8 cellular contexts compared by ENCODE assay signal in genomic region chr17:1684307-1685189, GRCh38. TPM values are rescaled to one million over a fixed set of nuclear protein-coding genes. Genes with fewer than 3 reads are reported as not detected.
A peak's percentile ranks its signal among the peaks of the same experiment; 100 is the strongest.
DNase-seq lines count a peak whose midpoint lies in the region; ATAC-seq and TF ChIP-seq lines count a peak whose summit lies in the region.

TSS of gene PRPF8 (minus strand) at chr17:1684867. CDS start at chr17:1684571, 296 bp downstream.

- H3K4me1 ChIP-seq in Panc1 (ENCODE audit: control insufficient read depth, insufficient read depth, low read length) (0 out of 2 replicates have a peak, but pooled peaks cover 2% of the 10 kb centered on the region), muscle layer of colon (ENCODE audit: insufficient read depth, low read length) (peaks cover 21% of the 10 kb centered on the region)

- intact Hi-C loops in Panc1 (cut with micrococcal nuclease; ENCODE audit: unreplicated experiment) = no loop called here

- H3K4me3 Mint-ChIP-seq in activated T-cell treated with anti-CD3 and anti-CD28 coated beads, Interleukin-2, amount 50 U/mL, for 4 hours = peak within 1 kb of the TSS; percentile 98

- in situ Hi-C loops in Panc1 (cut with HindIII; ENCODE audit: low pct_unique_long_range_greater_than_20kb, low sequenced_read_pairs) = no loop called here

- CTCF ChIA-PET in Panc1 (lab: Charles Lee) = interaction anchor here (0.8 kb wide), 1 partner anchor 15 kb away, joined by 3 read pairs; no protein-coding TSS in a partner anchor

- BruUV-seq in Panc1 (replicated peaks; lab: Mats Ljungman, UMichigan) = no TSS peak

- H3K27me3 Mint-ChIP-seq in activated T-cell treated with anti-CD3 and anti-CD28 coated beads, Interleukin-2, amount 50 U/mL, for 4 hours (ENCODE audit: low read depth) = no peaks in the 10 kb centered on the region

- peaks cover 36% of the 10 kb centered on the region for H3K4me1 Mint-ChIP-seq in activated T-cell treated with anti-CD3 and anti-CD28 coated beads, Interleukin-2, amount 50 U/mL, for 4 hours (ENCODE audit: low read depth)

- no peaks in the 10 kb centered on the region for H3K9me3 Mint-ChIP-seq in activated T-cell treated with anti-CD3 and anti-CD28 coated beads, Interleukin-2, amount 50 U/mL, for 4 hours

- peak within 1 kb of the TSS; percentile 84 to 86 for H3K4me3 ChIP-seq in Panc1 (ENCODE audit: low read depth in 2 of 2, low read length in 2 of 2)
- H3K4me3 ChIP-seq in muscle layer of colon (ENCODE audit: low read depth in 1 of 2, low read length in 2 of 2) = peak within 1 kb of the TSS; percentile 49 to 95

- no peak for TF ChIP-seq CTCF in Panc1 (IDR thresholded peaks at IDR 0.05)

- peaks cover 17% of the 10 kb centered on the region for H3K36me3 ChIP-seq in Panc1 (ENCODE audit: control insufficient read depth, insufficient read depth, low read length)
- peaks cover 39% of the 10 kb centered on the region for H3K36me3 ChIP-seq in muscle layer of colon (ENCODE audit: insufficient read depth, low read length)

- POLR2A ChIA-PET in Panc1 (lab: Charles Lee) = no interaction called here

- peak within 1 kb of the TSS; percentile 85 for H3K27ac ChIP-seq in Panc1 (ENCODE audit: low read length)
- peak within 1 kb of the TSS; percentile 88 for H3K27ac ChIP-seq in muscle layer of colon (ENCODE audit: low read depth, low read length)

- no peaks in the 10 kb centered on the region for H3K9me3 ChIP-seq in Panc1 (ENCODE audit: control insufficient read depth, insufficient read depth, low read depth, low read length)
- no peaks in the 10 kb centered on the region for H3K9me3 ChIP-seq in muscle layer of colon (ENCODE audit: low read length)

- ATAC-seq in GM21723 (IDR thresholded peaks at IDR 0.05; ENCODE audit: unreplicated experiment) (peak; percentile 98), Panc1 (peak; percentile 99), esophagus mucosa (peak; percentile 100)
- ATAC-seq in activated T-cell treated with anti-CD3 and anti-CD28 coated beads, Interleukin-2, amount 50 U/mL, for 4 hours = peak; percentile 98

- peaks cover 38% of the 10 kb centered on the region for H3K36me3 Mint-ChIP-seq in activated T-cell treated with anti-CD3 and anti-CD28 coated beads, Interleukin-2, amount 50 U/mL, for 4 hours (ENCODE audit: insufficient read depth)

- no peaks in the 10 kb centered on the region for H3K27me3 ChIP-seq in Panc1 (ENCODE audit: control insufficient read depth, insufficient read depth, low read length)
- H3K27me3 ChIP-seq in muscle layer of colon (ENCODE audit: control insufficient read depth in 1 of 2, insufficient read depth in 2 of 2, low read length in 2 of 2) = no peaks in the 10 kb centered on the region

- DNase-seq in DMS53 (lab: John Stamatoyannopoulos, UW) (peak; percentile 97), KG1 (lab: John Stamatoyannopoulos, UW) (peak; percentile 83), Panc1 (ENCODE audit: low read depth, low spot score) (peak; percentile 94)
- peak; percentile 98 for DNase-seq in activated T-cell treated with anti-CD3 and anti-CD28 coated beads, Interleukin-2, amount 50 U/mL, for 4 hours
- DNase-seq in stimulated activated CD8-positive, alpha-beta memory T cell treated with anti-CD3 and anti-CD28 coated beads, Interleukin-7, amount 100 ng/mL, for 24 hours (ENCODE audit: low read depth) = peak; percentile 95

- peak within 1 kb of the TSS; percentile 88 for H3K9ac ChIP-seq in muscle layer of colon (ENCODE audit: low read length)

RNA-seq across cellular contexts. Expression of gene PRPF8, which starts in this region (rescaled TPM):
- total RNA-seq in Panc1 (2021; ENCODE audit: unreplicated experiment) = 296 TPM
- 473 TPM for polyA plus RNA-seq in Panc1 (2012; ENCODE audit: insufficient read length)
- total RNA-seq in activated T-cell treated with anti-CD3 and anti-CD28 coated beads, Interleukin-2, amount 50 U/mL, for 4 hours = 100 to 1,000 TPM; 506 to 585 (median 522) TPM
- total RNA-seq in esophagus mucosa = 171 TPM

Comparison
In these comparisons a context has a peak if more than half of its experiments do, and no peak if none do; other contexts are left out.
1. Peak in every context shown above with its lines: DNase-seq, ATAC-seq, H3K4me3 ChIP-seq and H3K27ac ChIP-seq.